In genomic region chr7:25856056-25856780, GRCh38 we compare ENCODE assay signal across 7 cellular contexts.
A peak's percentile ranks its signal among the peaks of the same experiment; 100 is the strongest.
DNase-seq lines count a peak whose midpoint lies in the region; ATAC-seq, FAIRE-seq and TF ChIP-seq lines count a peak whose summit lies in the region.

No MANE protein-coding gene starts in this region.

- peaks cover 21 to 55% (median 47%) of the 10 kb centered on the region in 4 donors for H3K4me1 ChIP-seq in esophagus muscularis mucosa
- peaks cover 2 to 10% of the 10 kb centered on the region in 2 donors for H3K4me1 ChIP-seq in small intestine (ENCODE audit: control insufficient read depth in 2 of 2, insufficient read depth in 1 of 2, low read depth in 1 of 2, low read length in 1 of 2)

- H3K36me3 ChIP-seq in H7 (replicated peaks; ENCODE audit: control insufficient read depth, insufficient read depth, low read length) (no peaks in the 10 kb centered on the region), esophagus muscularis mucosa (no peaks in the 10 kb centered on the region), small intestine (ENCODE audit: control insufficient read depth in 2 of 2, insufficient read depth in 2 of 2, low read length in 2 of 2) (no peaks in the 10 kb centered on the region)

- H3K4me3 ChIP-seq in H7 (ENCODE audit: insufficient read depth, low read depth, low read length) (peak overlapping the region; percentile 66), esophagus muscularis mucosa (peak overlapping the region; percentile 50 to 61 (median 54)), small intestine (ENCODE audit: low read depth in 1 of 2, low read length in 2 of 2) (peak overlapping the region; percentile 31 to 40)

- no peak overlapping the region for H3K27ac Mint-ChIP-seq in natural killer cell treated with Interleukin-12 subunit alpha and Interleukin-12 subunit beta and Interleukin-15 and Interleukin-18, amount 100 ng/mL, for 72 hours

- peaks cover 26% of the 10 kb centered on the region for H3K36me3 Mint-ChIP-seq in natural killer cell treated with Interleukin-12 subunit alpha and Interleukin-12 subunit beta and Interleukin-15 and Interleukin-18, amount 100 ng/mL, for 72 hours

- H3K4me1 Mint-ChIP-seq in natural killer cell treated with Interleukin-12 subunit alpha and Interleukin-12 subunit beta and Interleukin-15 and Interleukin-18, amount 100 ng/mL, for 72 hours (ENCODE audit: low read depth in 2 of 2): peaks cover 17% of the 10 kb centered on the region in 2 donors

- intact Hi-C loops in esophagus muscularis mucosa (cut with DNase I): loop anchor here (5.0 kb wide), 2 partner anchors 1006 to 1241 kb away; partner anchors contain the start of genes HOXA1 and SKAP2

- TF ChIP-seq POLR2A in esophagus muscularis mucosa (IDR thresholded peaks at IDR 0.05; ENCODE audit: low read depth): no peak

- no peak overlapping the region for H3K4me3 Mint-ChIP-seq in natural killer cell treated with Interleukin-12 subunit alpha and Interleukin-12 subunit beta and Interleukin-15 and Interleukin-18, amount 100 ng/mL, for 72 hours

- peak overlapping the region; percentile 75 to 87 (median 81) for H3K27ac ChIP-seq in esophagus muscularis mucosa (replicated peaks in 1 of 4)
- H3K27ac ChIP-seq in small intestine (ENCODE audit: low read depth in 1 of 2, low read length in 1 of 2): peak overlapping the region; percentile 50 to 92

- FAIRE-seq in small intestine (lab: Jason Lieb, UNC): no peak

- no peak for ATAC-seq in natural killer cell treated with Interleukin-12 subunit alpha and Interleukin-12 subunit beta and Interleukin-15 and Interleukin-18, amount 100 ng/mL, for 72 hours

- H3K9me3 ChIP-seq in esophagus muscularis mucosa (no peaks in the 10 kb centered on the region), small intestine (ENCODE audit: control insufficient read depth, low read depth) (no peaks in the 10 kb centered on the region)

- WGBS in esophagus muscularis mucosa: 30% methylated on average over 18 of the region's 18 CpGs
- WGBS in small intestine, 3 donors: 18% methylated on average over 18 of the region's 18 CpGs

- H3K27me3 ChIP-seq in H7 (ENCODE audit: control insufficient read depth, insufficient read depth, low read length) (peaks cover 79% of the 10 kb centered on the region), esophagus muscularis mucosa (peaks cover 4 to 100% (median 58%) of the 10 kb centered on the region in 4 donors), small intestine (ENCODE audit: control insufficient read depth in 2 of 2, insufficient read depth in 2 of 2, low read length in 2 of 2) (peaks cover 3 to 70% of the 10 kb centered on the region in 2 donors)

- peaks cover 41 to 54% of the 10 kb centered on the region in 2 donors for H3K27me3 Mint-ChIP-seq in natural killer cell treated with Interleukin-12 subunit alpha and Interleukin-12 subunit beta and Interleukin-15 and Interleukin-18, amount 100 ng/mL, for 72 hours

- no peak for DNase-seq in H7
- DNase-seq in NCI-H524 (lab: John Stamatoyannopoulos, UW): peak; percentile 10 to 62
- DNase-seq in esophagus muscularis mucosa (ENCODE audit: extremely low spot score): no peak
- DNase-seq in small intestine: no peak
- DNase-seq in natural killer cell treated with Interleukin-12 subunit alpha and Interleukin-12 subunit beta and Interleukin-15 and Interleukin-18, amount 100 ng/mL, for 72 hours (ENCODE audit: low spot score): no peak
- no peak for DNase-seq in NCI-H2081 (lab: John Stamatoyannopoulos, UW)
- DNase-seq in dermis blood vessel endothelial cell: no peak

- TF ChIP-seq CTCF in esophagus muscularis mucosa (IDR thresholded peaks at IDR 0.05): no peak

- no peak for TF ChIP-seq EP300 in esophagus muscularis mucosa (IDR thresholded peaks at IDR 0.05)

- no peaks in the 10 kb centered on the region for H3K9me3 Mint-ChIP-seq in natural killer cell treated with Interleukin-12 subunit alpha and Interleukin-12 subunit beta and Interleukin-15 and Interleukin-18, amount 100 ng/mL, for 72 hours

Comparison
In these comparisons a context has a peak if more than half of its experiments do, and no peak if none do; other contexts are left out.
1. DNase-seq: peak in NCI-H524 (2 of 2); none in H7 (single experiment), esophagus muscularis mucosa (single experiment), small intestine (single experiment), natural killer cell treated with Interleukin-12 subunit alpha and Interleukin-12 subunit beta and Interleukin-15 and Interleukin-18, amount 100 ng/mL, for 72 hours (single experiment), NCI-H2081 (0 of 2) and dermis blood vessel endothelial cell (single experiment).
2. Peak in every context shown above with its lines, with median percentiles within 50 percentile points of each other: H3K4me3 ChIP-seq.